In the genomic region with DNA sequence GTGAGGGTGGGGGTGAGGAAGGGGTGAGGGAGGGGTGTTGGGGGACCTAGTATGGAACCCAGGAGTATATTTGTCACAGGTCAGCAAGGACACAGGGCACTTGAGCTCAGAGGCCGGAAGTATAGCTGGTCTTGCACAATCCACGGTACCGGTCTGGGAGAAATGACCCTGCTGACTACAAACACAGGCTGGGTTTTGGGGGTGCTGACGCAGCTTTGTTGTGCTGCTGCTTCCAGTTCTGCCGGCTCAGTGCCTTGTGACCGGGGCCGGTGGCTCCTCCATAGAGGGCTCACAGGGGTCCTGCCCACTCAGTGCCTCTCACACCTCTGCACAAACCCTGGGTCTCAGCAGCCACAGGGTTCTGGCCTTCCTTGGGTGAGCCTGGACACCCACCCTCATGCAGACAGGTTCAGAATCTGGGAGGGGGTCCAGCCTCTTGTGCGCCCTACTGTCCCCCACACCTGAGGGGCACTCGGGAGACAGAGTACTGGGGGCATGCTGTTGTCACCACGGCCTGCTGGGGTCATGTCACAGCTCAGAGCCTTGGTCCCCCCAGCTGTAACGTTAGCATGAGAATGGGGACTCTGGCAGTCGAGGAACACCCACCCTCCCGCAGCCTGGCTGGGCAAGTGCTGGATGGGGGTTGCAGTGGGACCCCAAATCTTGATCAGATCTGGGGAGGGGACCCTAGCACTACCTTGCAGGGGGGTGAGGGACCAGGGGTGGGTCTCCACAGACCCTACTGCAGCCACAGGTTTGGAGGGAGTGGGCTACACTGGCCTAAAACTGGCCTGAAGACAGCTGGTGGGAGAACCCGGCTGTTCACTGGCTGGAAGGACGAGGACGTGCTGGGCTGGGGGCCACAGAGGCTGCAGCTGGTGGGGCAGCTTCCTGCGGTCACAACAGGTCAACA, we compare ENCODE assay signal across 10 cellular contexts. TPM values are rescaled to one million over a fixed set of nuclear protein-coding genes. Genes with fewer than 3 reads are reported as not detected.
DNase-seq lines count a peak whose midpoint lies in the region; ATAC-seq and TF ChIP-seq lines count a peak whose summit lies in the region.
"Had no signal": no experiment of that assay in that cellular context is flagged by ENCODE, and none has a peak within 500 bp of the region (broad histone marks: within the 10 kb centered on the region; RNA-seq: fewer than 3 reads in every experiment).

No MANE protein-coding gene starts in this region.

- no peak overlapping the region for H3K4me3 ChIP-seq in BE2C (ENCODE audit: low read depth, low read length)
- no peak overlapping the region for H3K4me3 ChIP-seq in NT2/D1 (ENCODE audit: insufficient read length, low read depth)
- H3K4me3 ChIP-seq in foreskin fibroblast (ENCODE audit: low read depth in 1 of 2, low read length in 2 of 2), result no peak overlapping the region
- H3K4me3 ChIP-seq in ovary, result no peak overlapping the region
- no peak overlapping the region for H3K4me3 ChIP-seq in prostate gland

- no peak for ATAC-seq in HG02610 (IDR thresholded peaks at IDR 0.05; ENCODE audit: unreplicated experiment)
- no peak for ATAC-seq in HG03045 (IDR thresholded peaks at IDR 0.05; ENCODE audit: unreplicated experiment)
- ATAC-seq: SK-N-SH treated with all-trans-retinoic acid at 6 μM for 48 hours had no signal

- H3K27ac ChIP-seq in ovary (peak overlapping the region in 1 of 2 donors; percentile 89), prostate gland (no peak overlapping the region)

- H3K9me3 ChIP-seq in BE2C, result no peaks in the 10 kb centered on the region
- H3K9me3 ChIP-seq in NT2/D1 (ENCODE audit: insufficient read depth, low read length), result no peaks in the 10 kb centered on the region
- H3K9me3 ChIP-seq in ovary, result no peaks in the 10 kb centered on the region
- no peaks in the 10 kb centered on the region for H3K9me3 ChIP-seq in prostate gland

- H3K36me3 ChIP-seq in BE2C, result no peaks in the 10 kb centered on the region; the same call in 1 of the 2 replicates
- peaks cover 12% of the 10 kb centered on the region for H3K36me3 ChIP-seq in NT2/D1 (ENCODE audit: insufficient read depth, insufficient read length, low read length)
- no peaks in the 10 kb centered on the region for H3K36me3 ChIP-seq in ovary
- H3K36me3 ChIP-seq in prostate gland, result no peaks in the 10 kb centered on the region

- no peak for TF ChIP-seq EP300 in ovary (IDR thresholded peaks at IDR 0.05)

- WGBS in ovary, 3 donors, result 56 to 63% (median 59%) methylated on average over 16 to 17 of the region's 17 CpGs
- 72% methylated on average over 17 of the region's 17 CpGs for WGBS in prostate gland

- no peak for TF ChIP-seq CTCF in BE2C (IDR thresholded peaks at IDR 0.05; ENCODE audit: low read depth, low read length)
- TF ChIP-seq CTCF in foreskin fibroblast (IDR thresholded peaks at IDR 0.05; ENCODE audit: low read depth, low read length), result no peak
- TF ChIP-seq CTCF in ovary (IDR thresholded peaks at IDR 0.05), result no peak
- TF ChIP-seq CTCF in prostate gland (IDR thresholded peaks at IDR 0.05), result no peak

- H3K27me3 ChIP-seq in BE2C (no peaks in the 10 kb centered on the region), NT2/D1 (ENCODE audit: insufficient read depth, insufficient read length) (no peaks in the 10 kb centered on the region), ovary (no peaks in the 10 kb centered on the region), prostate gland (replicated peaks; ENCODE audit: insufficient read depth) (no peaks in the 10 kb centered on the region)

- H3K9ac ChIP-seq in NT2/D1 (ENCODE audit: insufficient read length, low read depth), result peak overlapping the region; percentile 64

- H3K4me1 ChIP-seq in BE2C (peaks cover 17% of the 10 kb centered on the region), NT2/D1 (ENCODE audit: insufficient read depth, insufficient read length) (peaks cover 20% of the 10 kb centered on the region), ovary (ENCODE audit: insufficient read depth) (peaks cover 16% of the 10 kb centered on the region), prostate gland (replicated peaks) (no peaks in the 10 kb centered on the region)

- peak; percentile 4 for DNase-seq in BE2C
- DNase-seq in NT2/D1 (ENCODE audit: low read depth, low spot score), result no peak
- peak; percentile 65 to 71 for DNase-seq in foreskin fibroblast
- peak; percentile 68 to 84 (median 82) for DNase-seq in ovary
- DNase-seq in stimulated activated CD4-positive, alpha-beta T cell treated with anti-CD3 and anti-CD28 coated beads, Interleukin-4, amount 100 ng/mL, for 1 hour, result no peak
- DNase-seq in prostate gland (ENCODE audit: low spot score), result no peak
- DNase-seq: naive B cell had no signal

- intact Hi-C loops in ovary (cut with DNase I), result no loop called here
- intact Hi-C loops in prostate gland (cut with DNase I), result no loop called here

- TF ChIP-seq POLR2A in ovary (IDR thresholded peaks at IDR 0.05), result no peak
- no peak for TF ChIP-seq POLR2A in prostate gland (IDR thresholded peaks at IDR 0.05)

RNA-seq across cellular contexts. Expression of a gene that starts 17.7 kb away (rescaled TPM):
- polyA plus RNA-seq in BE2C (2012; ENCODE audit: insufficient read depth, insufficient read length, low read depth), result 104 TPM
- 10 to 100 TPM; 35.2 to 75.2 (median 40.6) TPM for total RNA-seq in ovary
- polyA plus RNA-seq in ovary, result 10 to 100 TPM in 1 of 2 donors, 1 to 10 TPM in 1; 7.5 to 46.1 TPM
- total RNA-seq in prostate gland, result 100 to 1,000 TPM; 139 to 183 TPM

RNA-seq across cellular contexts. Expression of a gene that starts 20.3 kb away (rescaled TPM):
- polyA plus RNA-seq in BE2C (2012; ENCODE audit: insufficient read depth, insufficient read length, low read depth), result 90.7 TPM
- total RNA-seq in ovary (10 to 100 TPM; 34.0 to 50.0 (median 44.7) TPM), prostate gland (100 to 1,000 TPM in 1 of 2 donors, 10 to 100 TPM in 1; 41.9 to 111 TPM)
- polyA plus RNA-seq in ovary, result 10 to 100 TPM in 1 of 2 donors, 1 to 10 TPM in 1; 5.0 to 67.6 TPM

RNA-seq across cellular contexts. Expression of a gene that starts 57.8 kb away (rescaled TPM):
- 1.0 TPM for polyA plus RNA-seq in BE2C (2012; ENCODE audit: insufficient read depth, insufficient read length, low read depth)
- total RNA-seq in ovary, result 10 to 100 TPM; 30.5 to 66.1 (median 42.4) TPM
- polyA plus RNA-seq in ovary, result 10 to 100 TPM in 1 of 2 donors, 1 to 10 TPM in 1; 9.6 to 42.5 TPM
- 100 to 1,000 TPM in 1 of 2 donors, 1 to 10 TPM in 1; 2.2 to 471 TPM for total RNA-seq in prostate gland

Comparison
In these comparisons a context has a peak if more than half of its experiments do, and no peak if none do; other contexts are left out.
1. DNase-seq: peak in BE2C (single experiment), foreskin fibroblast (2 of 2) and ovary (5 of 5); none in NT2/D1 (single experiment), stimulated activated CD4-positive, alpha-beta T cell treated with anti-CD3 and anti-CD28 coated beads, Interleukin-4, amount 100 ng/mL, for 1 hour (single experiment) and prostate gland (single experiment).